9 cellular contexts compared by ENCODE assay signal in genomic region chr22:17370036-17370765, GRCh38. TPM values are rescaled to one million over a fixed set of nuclear protein-coding genes. Genes with fewer than 3 reads are reported as not detected.
DNase-seq lines count a peak whose midpoint lies in the region; FAIRE-seq and TF ChIP-seq lines count a peak whose summit lies in the region.
"Had no signal": no experiment of that assay in that cellular context is flagged by ENCODE, and none has a peak within 500 bp of the region (broad histone marks: within the 10 kb centered on the region; RNA-seq: fewer than 3 reads in every experiment).

No MANE protein-coding gene starts in this region.

- no peak overlapping the region for H3K27ac Mint-ChIP-seq in astrocyte (ENCODE audit: unreplicated experiment)

- H3K4me3 ChIP-seq in astrocyte (ENCODE audit: insufficient read depth, low read depth, low read length) (peak overlapping the region; percentile 33), kidney epithelial cell (ENCODE audit: low read depth, low read length) (peak overlapping the region; percentile 80), stomach (peak overlapping the region; percentile 51 to 73 (median 58))

- POLR2A ChIA-PET in RWPE1 (lab: Yijun Ruan, JAX; ENCODE audit: low non-redundant PET), result no interaction called here

- CTCF ChIA-PET in RWPE1 (lab: Yijun Ruan, JAX), result interaction anchor here (0.6 to 0.7 kb wide), 2 partner anchors 26 to 101 kb away, joined by 3 read pairs; no protein-coding TSS in a partner anchor

- intact Hi-C loops in stomach (cut with DNase I; ENCODE audit: low total_unique reads), result no loop called here

- peak overlapping the region; percentile 72 for H3K4me2 ChIP-seq in astrocyte (ENCODE audit: low read length)

- H4K20me1 ChIP-seq in astrocyte (ENCODE audit: insufficient read depth, low read length), result no peaks in the 10 kb centered on the region

- no peak overlapping the region for H3K27ac ChIP-seq in astrocyte (ENCODE audit: low read depth, low read length)
- peak overlapping the region in 2 of 5 donors; percentile 65 to 78 for H3K27ac ChIP-seq in stomach
- H3K27ac ChIP-seq in RWPE1, result no peak overlapping the region

- TF ChIP-seq POLR2A in stomach (IDR thresholded peaks at IDR 0.05), result no peak

- peak overlapping the region; percentile 86 for H3K4me3 Mint-ChIP-seq in astrocyte (ENCODE audit: unreplicated experiment)

- H3K27me3 ChIP-seq in astrocyte (ENCODE audit: insufficient read depth, low read length) (peaks cover 46% of the 10 kb centered on the region), kidney epithelial cell (ENCODE audit: control insufficient read depth, insufficient read depth, low read length) (peaks cover 5% of the 10 kb centered on the region), stomach (peaks cover 8 to 92% (median 48%) of the 10 kb centered on the region in 3 donors)

- H3K4me1 ChIP-seq in astrocyte (ENCODE audit: insufficient read depth, low read length), result peaks cover 15% of the 10 kb centered on the region
- peaks cover 11 to 35% (median 26%) of the 10 kb centered on the region in 4 donors for H3K4me1 ChIP-seq in stomach

- H3K79me2 ChIP-seq in astrocyte (ENCODE audit: insufficient read depth, low read length), result no peaks in the 10 kb centered on the region

- no peak for TF ChIP-seq EP300 in stomach (IDR thresholded peaks at IDR 0.05)

- H3K9ac ChIP-seq in astrocyte (ENCODE audit: low read length), result peak overlapping the region; percentile 31

- H3K36me3 Mint-ChIP-seq in astrocyte (ENCODE audit: low read depth, unreplicated experiment), result no peaks in the 10 kb centered on the region

- DNase-seq in DMS53 (lab: John Stamatoyannopoulos, UW) (peak; percentile 53), DMS53 treated with DMSO at 0.1 percent for 48 hours (lab: John Stamatoyannopoulos, UW; ENCODE audit: unreplicated experiment) (no peak), astrocyte (ENCODE audit: low read depth) (no peak), kidney epithelial cell (ENCODE audit: low read depth) (no peak), stomach (no peak), RWPE1 (ENCODE audit: low spot score) (no peak), NCI-H345 treated with DMSO at 0.1 percent for 48 hours (lab: John Stamatoyannopoulos, UW; ENCODE audit: unreplicated experiment) (no peak), NCI-H446 treated with DMSO at 0.1 percent for 48 hours (lab: John Stamatoyannopoulos, UW) (no peak)

- peak overlapping the region; percentile 69 for H2AFZ ChIP-seq in astrocyte (ENCODE audit: low read depth, low read length)

- TF ChIP-seq CTCF in astrocyte (IDR thresholded peaks at IDR 0.05; ENCODE audit: insufficient read depth, low read depth, low read length) (no peak), kidney epithelial cell (IDR thresholded peaks at IDR 0.05; ENCODE audit: insufficient read depth, low read length, poor library complexity, severe bottlenecking) (no peak), stomach (IDR thresholded peaks at IDR 0.05) (no peak), RWPE1 (conservative IDR thresholded peaks at IDR 0.05; ENCODE audit: low read depth) (no peak)

- 2 to 6% (median 3%) methylated on average over 22 to 85 of the region's 87 CpGs for WGBS in stomach, 5 donors

- no peaks in the 10 kb centered on the region for H3K9me3 Mint-ChIP-seq in astrocyte (ENCODE audit: unreplicated experiment)

- no peaks in the 10 kb centered on the region for H3K36me3 ChIP-seq in astrocyte (ENCODE audit: insufficient read depth, low read length)
- no peaks in the 10 kb centered on the region for H3K36me3 ChIP-seq in kidney epithelial cell (ENCODE audit: control insufficient read depth, insufficient read depth, low read length)
- no peaks in the 10 kb centered on the region for H3K36me3 ChIP-seq in stomach

- H3K9me3 ChIP-seq in astrocyte (ENCODE audit: insufficient read depth, low read depth, low read length) (no peaks in the 10 kb centered on the region), stomach (no peaks in the 10 kb centered on the region)

- H3K27me3 Mint-ChIP-seq in astrocyte (ENCODE audit: low read depth, unreplicated experiment), result no peaks in the 10 kb centered on the region

- peaks cover 2% of the 10 kb centered on the region for H3K4me1 Mint-ChIP-seq in astrocyte (ENCODE audit: low read depth, unreplicated experiment)

- no peak for FAIRE-seq in astrocyte (lab: Jason Lieb, UNC)
- FAIRE-seq: A204.1 had no signal

RNA-seq across cellular contexts. Expression of gene CECR2, which starts 0.9 kb away (rescaled TPM):
- total RNA-seq in astrocyte, result 12.6 and 15.7 TPM in 2 replicates
- total RNA-seq in kidney epithelial cell, result 6.2 and 7.4 TPM in 2 replicates
- 1 to 10 TPM in 3 of 5 donors, under 1 TPM in 1, not detected in 1; 0.14 to 3.1 (median 1.3) TPM for total RNA-seq in stomach
- polyA plus RNA-seq in stomach, result under 1 TPM; 0.13 to 0.44 (median 0.31) TPM
